In the genomic region with DNA sequence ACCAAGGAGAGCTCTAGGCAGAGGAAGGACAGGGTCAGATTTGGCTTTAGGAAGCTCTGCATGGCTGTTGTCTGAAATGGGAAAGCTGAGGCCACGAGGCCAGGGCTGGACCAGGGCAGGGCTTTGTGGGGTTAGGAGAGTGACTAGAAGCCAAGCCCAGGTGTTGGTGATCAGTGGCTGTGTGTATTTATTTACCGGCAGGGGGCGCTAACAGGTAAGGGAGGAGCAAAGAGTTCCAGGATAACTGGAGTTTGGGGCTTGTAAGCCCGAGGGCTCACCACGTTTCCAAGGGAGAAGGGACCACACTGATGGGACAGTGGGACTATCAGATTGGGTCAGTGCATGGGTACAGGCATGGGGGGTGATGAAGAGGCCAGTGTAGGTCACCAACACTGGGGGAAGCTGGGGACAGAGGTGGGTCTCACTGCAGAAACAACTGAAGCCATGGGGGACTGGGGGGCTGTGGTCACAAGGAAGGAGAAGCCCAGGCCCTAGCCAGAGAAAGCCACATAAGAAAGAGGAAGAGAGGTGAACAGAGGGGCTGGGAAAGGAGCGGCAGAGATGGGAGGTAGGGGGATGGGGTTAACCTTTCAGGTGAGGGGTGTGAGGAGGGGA, we compare ENCODE assay signal across 8 cellular contexts. TPM values are rescaled to one million over a fixed set of nuclear protein-coding genes. Genes with fewer than 3 reads are reported as not detected.
DNase-seq lines count a peak whose midpoint lies in the region; ATAC-seq and TF ChIP-seq lines count a peak whose summit lies in the region.

No MANE protein-coding gene starts in this region.

- ATAC-seq in naive thymus-derived CD8-positive, alpha-beta T cell: no peak
- ATAC-seq in GM21723 (IDR thresholded peaks at IDR 0.05; ENCODE audit: unreplicated experiment): no peak

- no peaks in the 10 kb centered on the region for H3K9me3 ChIP-seq in effector memory CD4-positive, alpha-beta T cell (ENCODE audit: control insufficient read depth, low read length)
- H3K9me3 ChIP-seq in vagina: no peaks in the 10 kb centered on the region

- H3K4me1 Mint-ChIP-seq in naive thymus-derived CD8-positive, alpha-beta T cell: peaks cover 20 to 35% (median 32%) of the 10 kb centered on the region in 4 donors

- H3K27ac Mint-ChIP-seq in naive thymus-derived CD8-positive, alpha-beta T cell: peak overlapping the region in 6 of 10 donors; percentile 2 to 75 (median 34)

- CTCF ChIA-PET in HEK293T (lab: Yijun Ruan, JAX): interaction anchor here (0.6 to 1.8 kb wide), 2 partner anchors 9 to 107 kb away, joined by 4 to 8 read pairs; no protein-coding TSS in a partner anchor

- H3K4me1 ChIP-seq in effector memory CD4-positive, alpha-beta T cell (ENCODE audit: control insufficient read depth, insufficient read depth, low read length, poor library complexity, severe bottlenecking): peaks cover 20% of the 10 kb centered on the region
- H3K4me1 ChIP-seq in vagina: peaks cover 23% of the 10 kb centered on the region

- intact Hi-C loops in vagina (cut with DNase I): loop anchor here (5.0 kb wide), 1 partner anchor 168 kb away; a partner anchor contains a TSS

- H3K4me3 Mint-ChIP-seq in naive thymus-derived CD8-positive, alpha-beta T cell: peak overlapping the region in 5 of 10 donors; percentile 23 to 66 (median 48)

- H3K36me3 Mint-ChIP-seq in naive thymus-derived CD8-positive, alpha-beta T cell: peaks cover 0 to 8% (median 0%) of the 10 kb centered on the region in 3 donors

- no peaks in the 10 kb centered on the region for H3K9me3 Mint-ChIP-seq in naive thymus-derived CD8-positive, alpha-beta T cell

- H3K27me3 ChIP-seq in effector memory CD4-positive, alpha-beta T cell (replicated peaks; ENCODE audit: control insufficient read depth, insufficient read depth, low read length, poor library complexity, severe bottlenecking): no peaks in the 10 kb centered on the region
- H3K27me3 ChIP-seq in vagina: no peaks in the 10 kb centered on the region

- TF ChIP-seq CTCF in vagina (IDR thresholded peaks at IDR 0.05): peak; percentile 51 to 66 (median 59)

- no peak overlapping the region for H3K27ac ChIP-seq in effector memory CD4-positive, alpha-beta T cell (ENCODE audit: insufficient read depth, low read length, poor library complexity, severe bottlenecking)
- no peak overlapping the region for H3K27ac ChIP-seq in vagina

- POLR2A ChIA-PET in HEK293T (lab: Yijun Ruan, JAX): interaction anchor here (1.8 kb wide), 1 partner anchor 39 kb away, joined by 13 read pairs; no protein-coding TSS in a partner anchor
- POLR2A ChIA-PET in naive thymus-derived CD8-positive, alpha-beta T cell (lab: Charles Lee): no interaction called here

- H3K27me3 Mint-ChIP-seq in naive thymus-derived CD8-positive, alpha-beta T cell: peaks cover 0 to under 1% (median 0%) of the 10 kb centered on the region in 5 donors

- DNase-seq in CMK (ENCODE audit: low read depth): peak; percentile 61
- peak; percentile 77 for DNase-seq in HEK293T (ENCODE audit: extremely low spot score)
- peak; percentile 92 for DNase-seq in NCI-H82 (lab: John Stamatoyannopoulos, UW)
- peak; percentile 44 to 60 for DNase-seq in activated CD4-positive, alpha-beta T cell treated with anti-CD3 and anti-CD28 coated beads, Interleukin-2, amount 50 U/mL, for 48 hours
- DNase-seq in effector memory CD4-positive, alpha-beta T cell: peak; percentile 12 to 54 (median 25)
- DNase-seq in naive thymus-derived CD8-positive, alpha-beta T cell: peak; percentile 31 to 75 (median 56)
- DNase-seq in vagina (ENCODE audit: extremely low spot score in 2 of 2): no peak

- H3K36me3 ChIP-seq in effector memory CD4-positive, alpha-beta T cell (ENCODE audit: control insufficient read depth, insufficient read depth, low read length): no peaks in the 10 kb centered on the region
- no peaks in the 10 kb centered on the region for H3K36me3 ChIP-seq in vagina

- no peak overlapping the region for H3K4me3 ChIP-seq in effector memory CD4-positive, alpha-beta T cell (ENCODE audit: insufficient read depth, low read depth, low read length, poor library complexity, severe bottlenecking)
- no peak overlapping the region for H3K4me3 ChIP-seq in vagina

- TF ChIP-seq POLR2A in vagina (IDR thresholded peaks at IDR 0.05): no peak

TF ChIP-seq in HEK293T, 16 proteins besides CTCF, POLR2A, EP300 and RAD21:
- TF ChIP-seq BHLHE40 (IDR thresholded peaks at IDR 0.05; ENCODE audit: borderline replicate concordance): no peak
- TF ChIP-seq, protein P1, sequence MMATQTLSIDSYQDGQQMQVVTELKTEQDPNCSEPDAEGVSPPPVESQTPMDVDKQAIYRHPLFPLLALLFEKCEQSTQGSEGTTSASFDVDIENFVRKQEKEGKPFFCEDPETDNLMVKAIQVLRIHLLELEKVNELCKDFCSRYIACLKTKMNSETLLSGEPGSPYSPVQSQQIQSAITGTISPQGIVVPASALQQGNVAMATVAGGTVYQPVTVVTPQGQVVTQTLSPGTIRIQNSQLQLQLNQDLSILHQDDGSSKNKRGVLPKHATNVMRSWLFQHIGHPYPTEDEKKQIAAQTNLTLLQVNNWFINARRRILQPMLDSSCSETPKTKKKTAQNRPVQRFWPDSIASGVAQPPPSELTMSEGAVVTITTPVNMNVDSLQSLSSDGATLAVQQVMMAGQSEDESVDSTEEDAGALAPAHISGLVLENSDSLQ (IDR thresholded peaks at IDR 0.05): no peak
- no peak for TF ChIP-seq NFRKB (IDR thresholded peaks at IDR 0.05)
- no peak for TF ChIP-seq ARNT (IDR thresholded peaks at IDR 0.05)
- no peak for TF ChIP-seq L3MBTL2 (conservative IDR thresholded peaks at IDR 0.05)
- TF ChIP-seq ELF4 (IDR thresholded peaks at IDR 0.05): no peak
- no peak for TF ChIP-seq FOXA1 (IDR thresholded peaks at IDR 0.05)
- TF ChIP-seq LEF1 (IDR thresholded peaks at IDR 0.05; ENCODE audit: borderline replicate concordance): no peak
- no peak for TF ChIP-seq HDGF (IDR thresholded peaks at IDR 0.05; ENCODE audit: borderline replicate concordance)
- no peak for TF ChIP-seq FOXM1 (IDR thresholded peaks at IDR 0.05; ENCODE audit: borderline replicate concordance)
- TF ChIP-seq SP1 (IDR thresholded peaks at IDR 0.05): no peak
- TF ChIP-seq TARDBP (IDR thresholded peaks at IDR 0.05): no peak
- TF ChIP-seq SUZ12 (IDR thresholded peaks at IDR 0.05): no peak
- no peak for TF ChIP-seq ZNF384 (IDR thresholded peaks at IDR 0.05)
- TF ChIP-seq FOXK2 (IDR thresholded peaks at IDR 0.05): no peak
- TF ChIP-seq CTBP1 (IDR thresholded peaks at IDR 0.05; ENCODE audit: borderline replicate concordance): no peak

RNA-seq across cellular contexts. Expression of a gene that starts 3.9 kb away (rescaled TPM):
- 10 to 100 TPM; 31.1 to 34.3 TPM for total RNA-seq in naive thymus-derived CD8-positive, alpha-beta T cell
- polyA plus RNA-seq in naive thymus-derived CD8-positive, alpha-beta T cell: 100 to 1,000 TPM; 151 to 159 (median 157) TPM
- total RNA-seq in vagina: 104 TPM

RNA-seq across cellular contexts. Expression of a gene that starts 14.2 kb away (rescaled TPM):
- not detected for total RNA-seq in naive thymus-derived CD8-positive, alpha-beta T cell
- polyA plus RNA-seq in naive thymus-derived CD8-positive, alpha-beta T cell: not detected
- total RNA-seq in vagina: not detected

RNA-seq across cellular contexts. Expression of a gene that starts 16.0 kb away (rescaled TPM):
- not detected for total RNA-seq in naive thymus-derived CD8-positive, alpha-beta T cell
- polyA plus RNA-seq in naive thymus-derived CD8-positive, alpha-beta T cell: not detected
- not detected for total RNA-seq in vagina

RNA-seq across cellular contexts. Expression of a gene that starts 21.2 kb away (rescaled TPM):
- under 1 TPM in 1 of 2 experiments, not detected in 1; 0.31 TPM for total RNA-seq in naive thymus-derived CD8-positive, alpha-beta T cell
- polyA plus RNA-seq in naive thymus-derived CD8-positive, alpha-beta T cell: not detected
- 162 TPM for total RNA-seq in vagina

RNA-seq across cellular contexts. Expression of a gene that starts 35.8 kb away (rescaled TPM):
- 1 to 10 TPM; 1.8 to 2.6 TPM for total RNA-seq in naive thymus-derived CD8-positive, alpha-beta T cell
- 1 to 10 TPM in 1 of 3 donors, under 1 TPM in 2; 0.27 to 5.8 (median 0.42) TPM for polyA plus RNA-seq in naive thymus-derived CD8-positive, alpha-beta T cell
- total RNA-seq in vagina: 237 TPM

Comparison
In these comparisons a context has a peak if more than half of its experiments do, and no peak if none do; other contexts are left out.
1. DNase-seq: peak in CMK (single experiment), HEK293T (single experiment), NCI-H82 (single experiment), activated CD4-positive, alpha-beta T cell treated with anti-CD3 and anti-CD28 coated beads, Interleukin-2, amount 50 U/mL, for 48 hours (2 of 2), effector memory CD4-positive, alpha-beta T cell (3 of 3) and naive thymus-derived CD8-positive, alpha-beta T cell (10 of 10); none in vagina (0 of 2).